ENCODE assay signal across 1 cellular context in genomic region chr1:205301220-205301821, GRCh38.
A peak's percentile ranks its signal among the peaks of the same experiment; 100 is the strongest.
TF ChIP-seq lines count a peak whose summit lies in the region.

No MANE protein-coding gene starts in this region.

TF ChIP-seq in HepG2, 621 proteins besides CTCF, POLR2A, EP300 and RAD21 (continued from another document and continues in another):
- TF ChIP-seq ZNF710 (CRISPR knock-in tag; IDR thresholded peaks at IDR 0.05; ENCODE audit: borderline replicate concordance) (peak; percentile 89), DPF2 (CRISPR knock-in tag; IDR thresholded peaks at IDR 0.05; ENCODE audit: borderline replicate concordance, low read depth) (no peak), ZNF446 (CRISPR knock-in tag; IDR thresholded peaks at IDR 0.05) (no peak), THAP7 (CRISPR knock-in tag; IDR thresholded peaks at IDR 0.05) (no peak), MATR3 (CRISPR knock-in tag; IDR thresholded peaks at IDR 0.05) (no peak), REL (CRISPR knock-in tag; conservative IDR thresholded peaks at IDR 0.05) (no peak), CBX1 (IDR thresholded peaks at IDR 0.05; ENCODE audit: low read depth) (peak; percentile 38), RELA (CRISPR knock-in tag; IDR thresholded peaks at IDR 0.05) (no peak), ZNF414 (CRISPR knock-in tag; IDR thresholded peaks at IDR 0.05) (no peak), ESRRA (CRISPR knock-in tag; IDR thresholded peaks at IDR 0.05; ENCODE audit: low read depth) (no peak), MAFF (IDR thresholded peaks at IDR 0.05; ENCODE audit: low read depth, low read length) (no peak), PTBP1 (IDR thresholded peaks at IDR 0.05; ENCODE audit: low read depth, low read length, poor library complexity, severe bottlenecking) (no peak), FOSL1 (CRISPR knock-in tag; IDR thresholded peaks at IDR 0.05; ENCODE audit: borderline replicate concordance) (no peak), GABPA (IDR thresholded peaks at IDR 0.05; ENCODE audit: low read depth, low read length) (no peak), GABPA (CRISPR knock-in tag; IDR thresholded peaks at IDR 0.05; ENCODE audit: low read depth) (0 out of 2 replicates have a peak, but pooled peaks have one; percentile 25), ZNF550 (CRISPR knock-in tag; IDR thresholded peaks at IDR 0.05; ENCODE audit: borderline replicate concordance) (no peak), E2F5 (CRISPR knock-in tag; conservative IDR thresholded peaks at IDR 0.05) (no peak), KAT7 (CRISPR knock-in tag; IDR thresholded peaks at IDR 0.05; ENCODE audit: borderline replicate concordance) (no peak), GTF2F1 (IDR thresholded peaks at IDR 0.05; ENCODE audit: low read length) (no peak), NR2F6 (IDR thresholded peaks at IDR 0.05) (no peak; the same call in 1 of the 2 replicates), NR2F6 (CRISPR knock-in tag; IDR thresholded peaks at IDR 0.05) (peak; percentile 54; the same call in 1 of the 2 replicates), ISL2 (CRISPR knock-in tag; IDR thresholded peaks at IDR 0.05) (peak; percentile 53; the same call in 1 of the 2 replicates), ZNF670 (CRISPR knock-in tag; IDR thresholded peaks at IDR 0.05; ENCODE audit: borderline replicate concordance) (no peak), ZHX1 (CRISPR knock-in tag; IDR thresholded peaks at IDR 0.05; ENCODE audit: low read depth) (peak; percentile 69; the same call in 1 of the 2 replicates), NR1H2 (CRISPR knock-in tag; IDR thresholded peaks at IDR 0.05; ENCODE audit: borderline replicate concordance, low read depth) (no peak), MIER2 (CRISPR knock-in tag; IDR thresholded peaks at IDR 0.05) (no peak; the same call in 1 of the 2 replicates), NFE2L2 (IDR thresholded peaks at IDR 0.05; ENCODE audit: low read length) (no peak), RARA (CRISPR knock-in tag; IDR thresholded peaks at IDR 0.05) (peak; percentile 59), ATF7-NPFF (CRISPR knock-in tag; IDR thresholded peaks at IDR 0.05; ENCODE audit: low read depth) (0 out of 2 replicates have a peak, but pooled peaks have one; percentile 49), MLXIP (CRISPR knock-in tag; IDR thresholded peaks at IDR 0.05; ENCODE audit: borderline replicate concordance) (no peak), ZKSCAN5 (CRISPR knock-in tag; IDR thresholded peaks at IDR 0.05) (no peak), STAG1 (CRISPR knock-in tag; IDR thresholded peaks at IDR 0.05) (0 out of 2 replicates have a peak, but pooled peaks have one; percentile 18), SATB2 (CRISPR knock-in tag; IDR thresholded peaks at IDR 0.05) (no peak)
- TF ChIP-seq, protein P1, sequence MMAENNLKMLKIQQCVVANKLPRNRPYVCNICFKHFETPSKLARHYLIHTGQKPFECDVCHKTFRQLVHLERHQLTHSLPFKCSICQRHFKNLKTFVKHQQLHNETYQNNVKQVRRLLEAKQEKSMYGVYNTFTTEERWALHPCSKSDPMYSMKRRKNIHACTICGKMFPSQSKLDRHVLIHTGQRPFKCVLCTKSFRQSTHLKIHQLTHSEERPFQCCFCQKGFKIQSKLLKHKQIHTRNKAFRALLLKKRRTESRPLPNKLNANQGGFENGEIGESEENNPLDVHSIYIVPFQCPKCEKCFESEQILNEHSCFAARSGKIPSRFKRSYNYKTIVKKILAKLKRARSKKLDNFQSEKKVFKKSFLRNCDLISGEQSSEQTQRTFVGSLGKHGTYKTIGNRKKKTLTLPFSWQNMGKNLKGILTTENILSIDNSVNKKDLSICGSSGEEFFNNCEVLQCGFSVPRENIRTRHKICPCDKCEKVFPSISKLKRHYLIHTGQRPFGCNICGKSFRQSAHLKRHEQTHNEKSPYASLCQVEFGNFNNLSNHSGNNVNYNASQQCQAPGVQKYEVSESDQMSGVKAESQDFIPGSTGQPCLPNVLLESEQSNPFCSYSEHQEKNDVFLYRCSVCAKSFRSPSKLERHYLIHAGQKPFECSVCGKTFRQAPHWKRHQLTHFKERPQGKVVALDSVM (CRISPR knock-in tag; IDR thresholded peaks at IDR 0.05), result peak; percentile 70; the same call in 1 of the 2 replicates
- TF ChIP-seq, protein P2, sequence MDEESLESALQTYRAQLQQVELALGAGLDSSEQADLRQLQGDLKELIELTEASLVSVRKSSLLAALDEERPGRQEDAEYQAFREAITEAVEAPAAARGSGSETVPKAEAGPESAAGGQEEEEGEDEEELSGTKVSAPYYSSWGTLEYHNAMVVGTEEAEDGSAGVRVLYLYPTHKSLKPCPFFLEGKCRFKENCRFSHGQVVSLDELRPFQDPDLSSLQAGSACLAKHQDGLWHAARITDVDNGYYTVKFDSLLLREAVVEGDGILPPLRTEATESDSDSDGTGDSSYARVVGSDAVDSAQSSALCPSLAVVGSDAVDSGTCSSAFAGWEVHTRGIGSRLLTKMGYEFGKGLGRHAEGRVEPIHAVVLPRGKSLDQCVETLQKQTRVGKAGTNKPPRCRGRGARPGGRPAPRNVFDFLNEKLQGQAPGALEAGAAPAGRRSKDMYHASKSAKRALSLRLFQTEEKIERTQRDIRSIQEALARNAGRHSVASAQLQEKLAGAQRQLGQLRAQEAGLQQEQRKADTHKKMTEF (CRISPR knock-in tag; IDR thresholded peaks at IDR 0.05), result peak; percentile 62; the same call in 1 of the 2 replicates
- TF ChIP-seq, protein P3, sequence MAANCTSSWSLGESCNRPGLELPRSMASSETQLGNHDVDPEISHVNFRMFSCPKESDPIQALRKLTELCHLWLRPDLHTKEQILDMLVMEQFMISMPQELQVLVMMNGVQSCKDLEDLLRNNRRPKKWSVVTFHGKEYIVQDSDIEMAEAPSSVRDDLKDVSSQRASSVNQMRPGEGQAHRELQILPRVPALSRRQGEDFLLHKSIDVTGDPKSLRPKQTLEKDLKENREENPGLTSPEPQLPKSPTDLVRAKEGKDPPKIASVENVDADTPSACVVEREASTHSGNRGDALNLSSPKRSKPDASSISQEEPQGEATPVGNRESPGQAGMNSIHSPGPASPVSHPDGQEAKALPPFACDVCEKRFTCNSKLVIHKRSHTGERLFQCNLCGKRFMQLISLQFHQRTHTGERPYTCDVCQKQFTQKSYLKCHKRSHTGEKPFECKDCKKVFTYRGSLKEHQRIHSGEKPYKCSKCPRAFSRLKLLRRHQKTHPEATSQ (CRISPR knock-in tag; IDR thresholded peaks at IDR 0.05; ENCODE audit: borderline replicate concordance), result no peak
- TF ChIP-seq, protein P4, sequence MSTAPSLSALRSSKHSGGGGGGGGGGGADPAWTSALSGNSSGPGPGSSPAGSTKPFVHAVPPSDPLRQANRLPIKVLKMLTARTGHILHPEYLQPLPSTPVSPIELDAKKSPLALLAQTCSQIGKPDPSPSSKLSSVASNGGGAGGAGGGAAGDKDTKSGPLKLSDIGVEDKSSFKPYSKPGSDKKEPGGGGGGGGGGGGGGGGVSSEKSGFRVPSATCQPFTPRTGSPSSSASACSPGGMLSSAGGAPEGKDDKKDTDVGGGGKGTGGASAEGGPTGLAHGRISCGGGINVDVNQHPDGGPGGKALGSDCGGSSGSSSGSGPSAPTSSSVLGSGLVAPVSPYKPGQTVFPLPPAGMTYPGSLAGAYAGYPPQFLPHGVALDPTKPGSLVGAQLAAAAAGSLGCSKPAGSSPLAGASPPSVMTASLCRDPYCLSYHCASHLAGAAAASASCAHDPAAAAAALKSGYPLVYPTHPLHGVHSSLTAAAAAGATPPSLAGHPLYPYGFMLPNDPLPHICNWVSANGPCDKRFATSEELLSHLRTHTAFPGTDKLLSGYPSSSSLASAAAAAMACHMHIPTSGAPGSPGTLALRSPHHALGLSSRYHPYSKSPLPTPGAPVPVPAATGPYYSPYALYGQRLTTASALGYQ (CRISPR knock-in tag; IDR thresholded peaks at IDR 0.05), result no peak
- TF ChIP-seq, protein P5, sequence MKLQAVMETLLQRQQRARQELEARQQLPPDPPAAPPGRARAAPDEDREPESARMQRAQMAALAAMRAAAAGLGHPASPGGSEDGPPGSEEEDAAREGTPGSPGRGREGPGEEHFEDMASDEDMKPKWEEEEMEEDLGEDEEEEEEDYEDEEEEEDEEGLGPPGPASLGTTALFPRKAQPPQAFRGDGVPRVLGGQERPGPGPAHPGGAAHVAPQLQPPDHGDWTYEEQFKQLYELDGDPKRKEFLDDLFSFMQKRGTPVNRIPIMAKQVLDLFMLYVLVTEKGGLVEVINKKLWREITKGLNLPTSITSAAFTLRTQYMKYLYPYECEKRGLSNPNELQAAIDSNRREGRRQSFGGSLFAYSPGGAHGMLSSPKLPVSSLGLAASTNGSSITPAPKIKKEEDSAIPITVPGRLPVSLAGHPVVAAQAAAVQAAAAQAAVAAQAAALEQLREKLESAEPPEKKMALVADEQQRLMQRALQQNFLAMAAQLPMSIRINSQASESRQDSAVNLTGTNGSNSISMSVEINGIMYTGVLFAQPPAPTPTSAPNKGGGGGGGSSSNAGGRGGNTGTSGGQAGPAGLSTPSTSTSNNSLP (IDR thresholded peaks at IDR 0.05; ENCODE audit: low read depth, low read length), result no peak
- TF ChIP-seq, protein P6, sequence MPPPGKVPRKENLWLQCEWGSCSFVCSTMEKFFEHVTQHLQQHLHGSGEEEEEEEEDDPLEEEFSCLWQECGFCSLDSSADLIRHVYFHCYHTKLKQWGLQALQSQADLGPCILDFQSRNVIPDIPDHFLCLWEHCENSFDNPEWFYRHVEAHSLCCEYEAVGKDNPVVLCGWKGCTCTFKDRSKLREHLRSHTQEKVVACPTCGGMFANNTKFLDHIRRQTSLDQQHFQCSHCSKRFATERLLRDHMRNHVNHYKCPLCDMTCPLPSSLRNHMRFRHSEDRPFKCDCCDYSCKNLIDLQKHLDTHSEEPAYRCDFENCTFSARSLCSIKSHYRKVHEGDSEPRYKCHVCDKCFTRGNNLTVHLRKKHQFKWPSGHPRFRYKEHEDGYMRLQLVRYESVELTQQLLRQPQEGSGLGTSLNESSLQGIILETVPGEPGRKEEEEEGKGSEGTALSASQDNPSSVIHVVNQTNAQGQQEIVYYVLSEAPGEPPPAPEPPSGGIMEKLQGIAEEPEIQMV (CRISPR knock-in tag; IDR thresholded peaks at IDR 0.05; ENCODE audit: low read depth), result no peak
